ENCODE assay signal across 8 cellular contexts in genomic region chr21:46507562-46507961, GRCh38.
"Had no signal": no experiment of that assay in that cellular context is flagged by ENCODE, and none has a peak within 500 bp of the region (broad histone marks: within the 10 kb centered on the region; RNA-seq: fewer than 3 reads in every experiment).

No MANE protein-coding gene starts in this region.

- DNase-seq: GM23248, GOT3, H7, IMR-90, KG1 had no signal

- H2AFZ ChIP-seq: GM23248 had no signal

- H3K4me3 ChIP-seq: GM23248, HAP-1, K562 had no signal

- H3K27ac ChIP-seq: GM23248 had no signal

- H3K9me3 ChIP-seq: HAP-1 had no signal

- ATAC-seq: HCT116, K562 had no signal

- H3K4me1 ChIP-seq: HAP-1 had no signal

- H3K9ac ChIP-seq: GM23248 had no signal
